Comparison of ENCODE assay signal across 1 cellular context in genomic region chr19:51593969-51594773, GRCh38.
TF ChIP-seq lines count a peak whose summit lies in the region.

No MANE protein-coding gene starts in this region.

TF ChIP-seq in HepG2, 621 proteins besides CTCF, POLR2A, EP300 and RAD21 (continued from another document and continues in another):
- TF ChIP-seq ZNF292 (CRISPR knock-in tag; IDR thresholded peaks at IDR 0.05; ENCODE audit: borderline replicate concordance, low read depth) (no peak), ZNF776 (CRISPR knock-in tag; IDR thresholded peaks at IDR 0.05) (no peak), FOXK2 (IDR thresholded peaks at IDR 0.05) (no peak), ZNF646 (CRISPR knock-in tag; IDR thresholded peaks at IDR 0.05) (no peak), ZNF142 (CRISPR knock-in tag; IDR thresholded peaks at IDR 0.05) (no peak), ZBTB3 (CRISPR knock-in tag; IDR thresholded peaks at IDR 0.05; ENCODE audit: borderline replicate concordance, low read depth) (no peak), ZBTB43 (CRISPR knock-in tag; conservative IDR thresholded peaks at IDR 0.05) (no peak), MED13 (CRISPR knock-in tag; IDR thresholded peaks at IDR 0.05) (no peak), TEF (CRISPR knock-in tag; IDR thresholded peaks at IDR 0.05) (no peak), XRCC5 (optimal IDR thresholded peaks at IDR 0.05; ENCODE audit: low read length) (no peak), GTF2F1 (IDR thresholded peaks at IDR 0.05; ENCODE audit: low read length) (no peak), TBX2 (CRISPR knock-in tag; IDR thresholded peaks at IDR 0.05; ENCODE audit: borderline replicate concordance) (no peak), MED1 (CRISPR knock-in tag; IDR thresholded peaks at IDR 0.05) (no peak), ELF4 (CRISPR knock-in tag; IDR thresholded peaks at IDR 0.05; ENCODE audit: borderline replicate concordance) (no peak), HINFP (CRISPR knock-in tag; IDR thresholded peaks at IDR 0.05; ENCODE audit: low read depth) (no peak), GABPB1 (CRISPR knock-in tag; IDR thresholded peaks at IDR 0.05) (peak; percentile 93), PLSCR1 (CRISPR knock-in tag; IDR thresholded peaks at IDR 0.05; ENCODE audit: borderline replicate concordance) (no peak), NFE2L2 (IDR thresholded peaks at IDR 0.05; ENCODE audit: low read length) (no peak), HMGA1 (CRISPR knock-in tag; conservative IDR thresholded peaks at IDR 0.05) (no peak), ZNF263 (CRISPR knock-in tag; IDR thresholded peaks at IDR 0.05) (no peak), ZNF674 (CRISPR knock-in tag; IDR thresholded peaks at IDR 0.05; ENCODE audit: low read depth) (no peak), HMG20B (CRISPR knock-in tag; conservative IDR thresholded peaks at IDR 0.05) (no peak), ZNF570 (CRISPR knock-in tag; IDR thresholded peaks at IDR 0.05; ENCODE audit: borderline replicate concordance) (no peak), ZNF337 (CRISPR knock-in tag; IDR thresholded peaks at IDR 0.05; ENCODE audit: borderline replicate concordance, low read depth) (no peak), MBNL3 (CRISPR knock-in tag; conservative IDR thresholded peaks at IDR 0.05) (no peak), ZNF574 (CRISPR knock-in tag; IDR thresholded peaks at IDR 0.05) (peak; percentile 80), ZNF136 (CRISPR knock-in tag; IDR thresholded peaks at IDR 0.05; ENCODE audit: low read depth) (no peak), ZNF747 (CRISPR knock-in tag; IDR thresholded peaks at IDR 0.05; ENCODE audit: borderline replicate concordance) (no peak), ZNF883 (CRISPR knock-in tag; IDR thresholded peaks at IDR 0.05; ENCODE audit: not compliant biosample characterization) (no peak), ZNF75D (CRISPR knock-in tag; IDR thresholded peaks at IDR 0.05; ENCODE audit: borderline replicate concordance) (no peak), ZNF792 (CRISPR knock-in tag; IDR thresholded peaks at IDR 0.05) (no peak), ZNF496 (CRISPR knock-in tag; IDR thresholded peaks at IDR 0.05; ENCODE audit: insufficient replicate concordance) (no peak), POLR2AphosphoS5 (IDR thresholded peaks at IDR 0.05; ENCODE audit: low read depth, low read length) (no peak), ESRRA (CRISPR knock-in tag; IDR thresholded peaks at IDR 0.05; ENCODE audit: low read depth) (no peak), KLF6 (CRISPR knock-in tag; IDR thresholded peaks at IDR 0.05) (no peak), ZNF704 (CRISPR knock-in tag; IDR thresholded peaks at IDR 0.05; ENCODE audit: borderline replicate concordance) (no peak), ZNF382 (CRISPR knock-in tag; IDR thresholded peaks at IDR 0.05; ENCODE audit: borderline replicate concordance) (no peak), KLF11 (CRISPR knock-in tag; IDR thresholded peaks at IDR 0.05) (no peak), MZF1 (CRISPR knock-in tag; IDR thresholded peaks at IDR 0.05; ENCODE audit: borderline replicate concordance) (no peak), RBAK (CRISPR knock-in tag; IDR thresholded peaks at IDR 0.05) (no peak), BCL3 (CRISPR knock-in tag; IDR thresholded peaks at IDR 0.05) (no peak), ZSCAN20 (CRISPR knock-in tag; IDR thresholded peaks at IDR 0.05; ENCODE audit: borderline replicate concordance) (no peak)
